In genomic region chr3:184895350-184895749, GRCh38 we compare ENCODE assay signal across 6 cellular contexts.
"Had no signal": no experiment of that assay in that cellular context is flagged by ENCODE, and none has a peak within 500 bp of the region (broad histone marks: within the 10 kb centered on the region; RNA-seq: fewer than 3 reads in every experiment).

No MANE protein-coding gene starts in this region.

- FAIRE-seq: HTR-8/SVneo had no signal

- H3K4me2 ChIP-seq: KMS-11 had no signal

- H3K9ac ChIP-seq: KMS-11 had no signal

- DNase-seq: IMR-90, KBM-7, KG1 had no signal

- H3K27ac ChIP-seq: HL-60, KMS-11 had no signal
